1 cellular context compared by ENCODE assay signal in the genomic region with DNA sequence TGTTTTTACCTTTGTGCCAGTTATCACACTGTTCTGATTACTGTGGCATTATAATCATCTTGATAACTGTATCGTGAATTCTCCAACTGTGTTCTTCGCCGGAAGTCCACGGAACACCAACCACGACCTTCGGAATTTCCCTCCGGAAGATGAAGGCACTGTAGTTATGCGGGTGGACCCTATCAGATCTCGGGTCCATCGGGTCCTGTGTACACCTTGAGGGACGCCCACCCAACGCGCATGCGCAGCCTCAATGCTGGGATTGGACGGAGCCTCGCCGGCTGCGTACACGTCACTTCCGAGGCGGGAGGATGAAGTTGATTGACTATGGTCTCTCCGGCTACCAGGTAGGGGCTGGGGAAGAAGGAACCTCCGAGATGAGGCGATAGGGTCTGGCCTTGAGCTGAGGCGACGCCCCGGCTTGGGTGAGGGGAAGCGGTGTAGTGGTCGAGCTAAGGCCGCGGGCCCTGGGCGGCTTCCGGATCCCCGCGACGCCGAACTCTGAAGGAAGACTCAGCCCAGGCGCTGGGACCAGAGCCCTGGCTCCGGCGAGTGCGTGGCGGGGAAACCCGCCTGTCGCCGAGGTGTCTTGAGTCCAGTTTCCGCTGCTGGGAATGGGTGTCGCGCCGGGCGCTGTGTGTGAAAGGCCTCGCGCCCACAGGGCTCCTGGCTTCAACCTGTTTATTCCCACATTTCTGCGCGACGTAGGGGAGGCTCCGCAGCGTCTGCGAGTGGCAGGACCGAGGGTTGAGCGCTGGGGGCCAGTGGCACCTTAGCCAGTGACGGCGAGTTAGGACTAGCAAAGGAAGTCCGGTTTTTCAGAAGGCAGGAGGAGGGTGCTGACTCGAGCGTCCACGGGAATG.
TF ChIP-seq lines count a peak whose summit lies in the region.

A gene with protein sequence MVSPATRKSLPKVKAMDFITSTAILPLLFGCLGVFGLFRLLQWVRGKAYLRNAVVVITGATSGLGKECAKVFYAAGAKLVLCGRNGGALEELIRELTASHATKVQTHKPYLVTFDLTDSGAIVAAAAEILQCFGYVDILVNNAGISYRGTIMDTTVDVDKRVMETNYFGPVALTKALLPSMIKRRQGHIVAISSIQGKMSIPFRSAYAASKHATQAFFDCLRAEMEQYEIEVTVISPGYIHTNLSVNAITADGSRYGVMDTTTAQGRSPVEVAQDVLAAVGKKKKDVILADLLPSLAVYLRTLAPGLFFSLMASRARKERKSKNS (plus strand): TSS at position 320 of the 863 bp plus-strand sequence. CDS start 8 bp downstream, at position 328.

TF ChIP-seq in HepG2, 621 proteins besides CTCF, POLR2A, EP300 and RAD21 (continued from another document and continues in another):
- TF ChIP-seq, protein P1, sequence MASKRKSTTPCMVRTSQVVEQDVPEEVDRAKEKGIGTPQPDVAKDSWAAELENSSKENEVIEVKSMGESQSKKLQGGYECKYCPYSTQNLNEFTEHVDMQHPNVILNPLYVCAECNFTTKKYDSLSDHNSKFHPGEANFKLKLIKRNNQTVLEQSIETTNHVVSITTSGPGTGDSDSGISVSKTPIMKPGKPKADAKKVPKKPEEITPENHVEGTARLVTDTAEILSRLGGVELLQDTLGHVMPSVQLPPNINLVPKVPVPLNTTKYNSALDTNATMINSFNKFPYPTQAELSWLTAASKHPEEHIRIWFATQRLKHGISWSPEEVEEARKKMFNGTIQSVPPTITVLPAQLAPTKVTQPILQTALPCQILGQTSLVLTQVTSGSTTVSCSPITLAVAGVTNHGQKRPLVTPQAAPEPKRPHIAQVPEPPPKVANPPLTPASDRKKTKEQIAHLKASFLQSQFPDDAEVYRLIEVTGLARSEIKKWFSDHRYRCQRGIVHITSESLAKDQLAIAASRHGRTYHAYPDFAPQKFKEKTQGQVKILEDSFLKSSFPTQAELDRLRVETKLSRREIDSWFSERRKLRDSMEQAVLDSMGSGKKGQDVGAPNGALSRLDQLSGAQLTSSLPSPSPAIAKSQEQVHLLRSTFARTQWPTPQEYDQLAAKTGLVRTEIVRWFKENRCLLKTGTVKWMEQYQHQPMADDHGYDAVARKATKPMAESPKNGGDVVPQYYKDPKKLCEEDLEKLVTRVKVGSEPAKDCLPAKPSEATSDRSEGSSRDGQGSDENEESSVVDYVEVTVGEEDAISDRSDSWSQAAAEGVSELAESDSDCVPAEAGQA (IDR thresholded peaks at IDR 0.05; ENCODE audit: low read depth): peak; percentile 24; the same call in 1 of the 2 replicates
- TF ChIP-seq, protein P1 (CRISPR knock-in tag; IDR thresholded peaks at IDR 0.05; ENCODE audit: borderline replicate concordance): no peak
- TF ChIP-seq ZBTB7A (CRISPR knock-in tag; IDR thresholded peaks at IDR 0.05) (no peak; the same call in 1 of the 2 replicates), MIXL1 (CRISPR knock-in tag; IDR thresholded peaks at IDR 0.05) (peak; percentile 71; the same call in 1 of the 2 replicates), ZSCAN21 (CRISPR knock-in tag; IDR thresholded peaks at IDR 0.05; ENCODE audit: borderline replicate concordance) (no peak; the same call in 1 of the 2 replicates), CAMTA2 (CRISPR knock-in tag; IDR thresholded peaks at IDR 0.05; ENCODE audit: borderline replicate concordance) (0 out of 2 replicates have a peak, but pooled peaks have one; percentile 24), YY1 (IDR thresholded peaks at IDR 0.05; ENCODE audit: insufficient read depth, insufficient replicate concordance, low read depth, low read length) (peak; percentile 44), ZNF619 (CRISPR knock-in tag; IDR thresholded peaks at IDR 0.05) (peak; percentile 47; the same call in 1 of the 2 replicates), MXD4 (CRISPR knock-in tag; IDR thresholded peaks at IDR 0.05) (no peak), PPARG (CRISPR knock-in tag; conservative IDR thresholded peaks at IDR 0.05) (peak; percentile 56; the same call in 1 of the 2 replicates), ZNF567 (CRISPR knock-in tag; IDR thresholded peaks at IDR 0.05; ENCODE audit: borderline replicate concordance) (no peak), PHF8 (CRISPR knock-in tag; IDR thresholded peaks at IDR 0.05) (peak; percentile 85), SP5 (CRISPR knock-in tag; IDR thresholded peaks at IDR 0.05; ENCODE audit: borderline replicate concordance, low read depth) (no peak), ZNF83 (CRISPR knock-in tag; IDR thresholded peaks at IDR 0.05; ENCODE audit: borderline replicate concordance) (0 out of 2 replicates have a peak, but pooled peaks have one; percentile 53), ZNF331 (CRISPR knock-in tag; IDR thresholded peaks at IDR 0.05) (0 out of 2 replicates have a peak, but pooled peaks have one; percentile 38), ZNF615 (CRISPR knock-in tag; IDR thresholded peaks at IDR 0.05; ENCODE audit: borderline replicate concordance) (no peak), ZEB1 (IDR thresholded peaks at IDR 0.05; ENCODE audit: insufficient replicate concordance, low read depth) (no peak), CC2D1A (CRISPR knock-in tag; IDR thresholded peaks at IDR 0.05) (no peak), HNF4G (IDR thresholded peaks at IDR 0.05; ENCODE audit: borderline replicate concordance, low read depth, low read length) (no peak), HNF4G (CRISPR knock-in tag; IDR thresholded peaks at IDR 0.05; ENCODE audit: borderline replicate concordance, low read depth) (peak; percentile 50; the same call in 1 of the 2 replicates), SSRP1 (CRISPR knock-in tag; IDR thresholded peaks at IDR 0.05) (no peak), YEATS2 (CRISPR knock-in tag; IDR thresholded peaks at IDR 0.05; ENCODE audit: borderline replicate concordance) (peak; percentile 70; the same call in 1 of the 2 replicates), ZSCAN12 (CRISPR knock-in tag; IDR thresholded peaks at IDR 0.05) (no peak), ZNF326 (CRISPR knock-in tag; IDR thresholded peaks at IDR 0.05; ENCODE audit: borderline replicate concordance) (no peak), NONO (IDR thresholded peaks at IDR 0.05) (no peak), NONO (CRISPR knock-in tag; conservative IDR thresholded peaks at IDR 0.05) (peak; percentile 88), RFXANK (CRISPR knock-in tag; IDR thresholded peaks at IDR 0.05) (no peak)
- TF ChIP-seq, protein P2, sequence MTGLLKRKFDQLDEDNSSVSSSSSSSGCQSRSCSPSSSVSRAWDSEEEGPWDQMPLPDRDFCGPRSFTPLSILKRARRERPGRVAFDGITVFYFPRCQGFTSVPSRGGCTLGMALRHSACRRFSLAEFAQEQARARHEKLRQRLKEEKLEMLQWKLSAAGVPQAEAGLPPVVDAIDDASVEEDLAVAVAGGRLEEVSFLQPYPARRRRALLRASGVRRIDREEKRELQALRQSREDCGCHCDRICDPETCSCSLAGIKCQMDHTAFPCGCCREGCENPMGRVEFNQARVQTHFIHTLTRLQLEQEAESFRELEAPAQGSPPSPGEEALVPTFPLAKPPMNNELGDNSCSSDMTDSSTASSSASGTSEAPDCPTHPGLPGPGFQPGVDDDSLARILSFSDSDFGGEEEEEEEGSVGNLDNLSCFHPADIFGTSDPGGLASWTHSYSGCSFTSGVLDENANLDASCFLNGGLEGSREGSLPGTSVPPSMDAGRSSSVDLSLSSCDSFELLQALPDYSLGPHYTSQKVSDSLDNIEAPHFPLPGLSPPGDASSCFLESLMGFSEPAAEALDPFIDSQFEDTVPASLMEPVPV (CRISPR knock-in tag; IDR thresholded peaks at IDR 0.05): peak; percentile 54; the same call in 1 of the 2 replicates
- TF ChIP-seq, protein P3, sequence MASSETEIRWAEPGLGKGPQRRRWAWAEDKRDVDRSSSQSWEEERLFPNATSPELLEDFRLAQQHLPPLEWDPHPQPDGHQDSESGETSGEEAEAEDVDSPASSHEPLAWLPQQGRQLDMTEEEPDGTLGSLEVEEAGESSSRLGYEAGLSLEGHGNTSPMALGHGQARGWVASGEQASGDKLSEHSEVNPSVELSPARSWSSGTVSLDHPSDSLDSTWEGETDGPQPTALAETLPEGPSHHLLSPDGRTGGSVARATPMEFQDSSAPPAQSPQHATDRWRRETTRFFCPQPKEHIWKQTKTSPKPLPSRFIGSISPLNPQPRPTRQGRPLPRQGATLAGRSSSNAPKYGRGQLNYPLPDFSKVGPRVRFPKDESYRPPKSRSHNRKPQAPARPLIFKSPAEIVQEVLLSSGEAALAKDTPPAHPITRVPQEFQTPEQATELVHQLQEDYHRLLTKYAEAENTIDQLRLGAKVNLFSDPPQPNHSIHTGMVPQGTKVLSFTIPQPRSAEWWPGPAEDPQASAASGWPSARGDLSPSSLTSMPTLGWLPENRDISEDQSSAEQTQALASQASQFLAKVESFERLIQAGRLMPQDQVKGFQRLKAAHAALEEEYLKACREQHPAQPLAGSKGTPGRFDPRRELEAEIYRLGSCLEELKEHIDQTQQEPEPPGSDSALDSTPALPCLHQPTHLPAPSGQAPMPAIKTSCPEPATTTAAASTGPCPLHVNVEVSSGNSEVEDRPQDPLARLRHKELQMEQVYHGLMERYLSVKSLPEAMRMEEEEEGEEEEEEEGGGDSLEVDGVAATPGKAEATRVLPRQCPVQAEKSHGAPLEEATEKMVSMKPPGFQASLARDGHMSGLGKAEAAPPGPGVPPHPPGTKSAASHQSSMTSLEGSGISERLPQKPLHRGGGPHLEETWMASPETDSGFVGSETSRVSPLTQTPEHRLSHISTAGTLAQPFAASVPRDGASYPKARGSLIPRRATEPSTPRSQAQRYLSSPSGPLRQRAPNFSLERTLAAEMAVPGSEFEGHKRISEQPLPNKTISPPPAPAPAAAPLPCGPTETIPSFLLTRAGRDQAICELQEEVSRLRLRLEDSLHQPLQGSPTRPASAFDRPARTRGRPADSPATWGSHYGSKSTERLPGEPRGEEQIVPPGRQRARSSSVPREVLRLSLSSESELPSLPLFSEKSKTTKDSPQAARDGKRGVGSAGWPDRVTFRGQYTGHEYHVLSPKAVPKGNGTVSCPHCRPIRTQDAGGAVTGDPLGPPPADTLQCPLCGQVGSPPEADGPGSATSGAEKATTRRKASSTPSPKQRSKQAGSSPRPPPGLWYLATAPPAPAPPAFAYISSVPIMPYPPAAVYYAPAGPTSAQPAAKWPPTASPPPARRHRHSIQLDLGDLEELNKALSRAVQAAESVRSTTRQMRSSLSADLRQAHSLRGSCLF (CRISPR knock-in tag; IDR thresholded peaks at IDR 0.05; ENCODE audit: borderline replicate concordance): no peak
- TF ChIP-seq, protein P4, sequence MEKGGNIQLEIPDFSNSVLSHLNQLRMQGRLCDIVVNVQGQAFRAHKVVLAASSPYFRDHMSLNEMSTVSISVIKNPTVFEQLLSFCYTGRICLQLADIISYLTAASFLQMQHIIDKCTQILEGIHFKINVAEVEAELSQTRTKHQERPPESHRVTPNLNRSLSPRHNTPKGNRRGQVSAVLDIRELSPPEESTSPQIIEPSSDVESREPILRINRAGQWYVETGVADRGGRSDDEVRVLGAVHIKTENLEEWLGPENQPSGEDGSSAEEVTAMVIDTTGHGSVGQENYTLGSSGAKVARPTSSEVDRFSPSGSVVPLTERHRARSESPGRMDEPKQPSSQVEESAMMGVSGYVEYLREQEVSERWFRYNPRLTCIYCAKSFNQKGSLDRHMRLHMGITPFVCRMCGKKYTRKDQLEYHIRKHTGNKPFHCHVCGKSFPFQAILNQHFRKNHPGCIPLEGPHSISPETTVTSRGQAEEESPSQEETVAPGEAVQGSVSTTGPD (CRISPR knock-in tag; IDR thresholded peaks at IDR 0.05): no peak
- TF ChIP-seq, protein P5, sequence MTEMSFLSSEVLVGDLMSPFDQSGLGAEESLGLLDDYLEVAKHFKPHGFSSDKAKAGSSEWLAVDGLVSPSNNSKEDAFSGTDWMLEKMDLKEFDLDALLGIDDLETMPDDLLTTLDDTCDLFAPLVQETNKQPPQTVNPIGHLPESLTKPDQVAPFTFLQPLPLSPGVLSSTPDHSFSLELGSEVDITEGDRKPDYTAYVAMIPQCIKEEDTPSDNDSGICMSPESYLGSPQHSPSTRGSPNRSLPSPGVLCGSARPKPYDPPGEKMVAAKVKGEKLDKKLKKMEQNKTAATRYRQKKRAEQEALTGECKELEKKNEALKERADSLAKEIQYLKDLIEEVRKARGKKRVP (CRISPR knock-in tag; IDR thresholded peaks at IDR 0.05): 0 out of 4 replicates have a peak, but pooled peaks of 1 of the 2 experiments have one; percentile 34
